In genomic region chr6:78615430-78615904, GRCh38 we compare ENCODE assay signal across 12 cellular contexts.
DNase-seq lines count a peak whose midpoint lies in the region; ATAC-seq, FAIRE-seq and TF ChIP-seq lines count a peak whose summit lies in the region.
"Had no signal": no experiment of that assay in that cellular context is flagged by ENCODE, and none has a peak within 500 bp of the region (broad histone marks: within the 10 kb centered on the region; RNA-seq: fewer than 3 reads in every experiment).

No MANE protein-coding gene starts in this region.

- ATAC-seq in GM21367 (IDR thresholded peaks at IDR 0.05; ENCODE audit: unreplicated experiment) (peak; percentile 77), HG03064 (IDR thresholded peaks at IDR 0.05; ENCODE audit: low read depth, unreplicated experiment) (peak; percentile 75), SK-N-SH treated with all-trans-retinoic acid at 6 μM for 48 hours (peak; percentile 56; the same call in 2 of the 3 replicates), HG02970 (IDR thresholded peaks at IDR 0.05; ENCODE audit: low FRiP score, unreplicated experiment) (no peak)

- TF ChIP-seq CTCF in type B pancreatic cell (conservative IDR thresholded peaks at IDR 0.05): no peak

- no peaks in the 10 kb centered on the region for H3K4me1 Mint-ChIP-seq in type B pancreatic cell (ENCODE audit: unreplicated experiment)

- H3K36me3 Mint-ChIP-seq in type B pancreatic cell: no peaks in the 10 kb centered on the region

- peak; percentile 59 for DNase-seq in ELR (ENCODE audit: low read depth)
- no peak for DNase-seq in H54 (ENCODE audit: insufficient read length, low spot score)
- no peak for DNase-seq in type B pancreatic cell (ENCODE audit: extremely low spot score, unreplicated experiment)
- no peak for DNase-seq in NCI-H69 (lab: John Stamatoyannopoulos, UW)
- DNase-seq: activated CD4-positive, CD25-positive, alpha-beta regulatory T cell treated with anti-CD3 and anti-CD28 coated beads, Interleukin-2, amount 50 U/mL, for 72 hours; GF-D8; NCI-H1436; substantia nigra had no signal

- H3K4me3 Mint-ChIP-seq in type B pancreatic cell: no peak overlapping the region

- TF ChIP-seq POLR2A in H54 (IDR thresholded peaks at IDR 0.05; ENCODE audit: low read depth, low read length): no peak

- H3K27ac Mint-ChIP-seq in type B pancreatic cell: no peak overlapping the region

- H3K27me3 Mint-ChIP-seq in type B pancreatic cell: no peaks in the 10 kb centered on the region

- H3K9me3 Mint-ChIP-seq in type B pancreatic cell: no peaks in the 10 kb centered on the region

- FAIRE-seq in H54 (lab: Jason Lieb, UNC): no peak

TF ChIP-seq in SK-N-SH treated with all-trans-retinoic acid at 6 μM for 48 hours, 23 proteins besides CTCF, POLR2A, EP300 and RAD21:
- TF ChIP-seq RARB (CRISPR knock-in tag; IDR thresholded peaks at IDR 0.05): no peak
- no peak for TF ChIP-seq POU6F1 (CRISPR knock-in tag; IDR thresholded peaks at IDR 0.05; ENCODE audit: borderline replicate concordance, low read depth)
